Comparison of ENCODE assay signal across 16 cellular contexts in the genomic region with DNA sequence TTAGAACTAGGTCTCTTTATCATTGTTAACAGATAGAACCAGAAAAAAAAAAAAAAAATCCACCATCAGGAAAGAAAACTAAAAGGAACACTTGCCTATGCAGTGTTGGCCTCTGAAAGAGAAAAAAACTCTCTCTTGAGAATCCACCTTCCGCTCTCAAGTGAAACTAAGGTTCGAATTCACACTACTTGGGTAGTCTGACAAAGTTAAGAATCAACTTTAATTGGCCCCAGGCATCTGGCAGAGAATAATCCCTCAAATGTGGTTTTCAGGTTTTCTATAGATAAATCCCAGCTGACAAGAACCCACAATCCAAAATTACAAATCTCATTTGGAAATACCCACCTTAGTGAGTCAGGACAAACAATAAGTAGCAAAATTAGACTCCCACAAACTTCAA.
"Had no signal": no experiment of that assay in that cellular context is flagged by ENCODE, and none has a peak within 500 bp of the region (broad histone marks: within the 10 kb centered on the region; RNA-seq: fewer than 3 reads in every experiment).

No MANE protein-coding gene starts in this region.

- H3K9me3 Mint-ChIP-seq: effector memory CD8-positive, alpha-beta T cell had no signal

- H3K4me3 ChIP-seq: esophagus muscularis mucosa, gastrocnemius medialis, heart right ventricle, psoas muscle, skin epidermis, thoracic aorta, transverse colon had no signal

- H3K4me1 ChIP-seq: gastrocnemius medialis, psoas muscle, transverse colon had no signal

- DNase-seq: effector memory CD8-positive, alpha-beta T cell; gastrocnemius medialis; heart right ventricle; hypothalamus; kidney glomerular epithelial cell; naive thymus-derived CD4-positive, alpha-beta T cell; nephron progenitor cell; psoas muscle; stimulated activated CD4-positive, alpha-beta T cell treated with anti-CD3 and anti-CD28 coated beads, Interleukin-2, amount 100 ng/mL, for 24 hours; stimulated activated naive CD4-positive, alpha-beta T cell treated with Interleukin-2 at 50 U/mL for 16 hours; transverse colon had no signal

- ATAC-seq: effector memory CD8-positive, alpha-beta T cell; gastrocnemius medialis; heart right ventricle; naive thymus-derived CD4-positive, alpha-beta T cell; psoas muscle; sciatic nerve had no signal

- H3K27ac ChIP-seq: epithelial cell of prostate, esophagus muscularis mucosa, gastrocnemius medialis, heart right ventricle, psoas muscle, skin epidermis, thoracic aorta, transverse colon had no signal

- H3K36me3 ChIP-seq: esophagus muscularis mucosa, gastrocnemius medialis, heart right ventricle, thoracic aorta, transverse colon had no signal

- H3K9me3 ChIP-seq: esophagus muscularis mucosa, gastrocnemius medialis, psoas muscle, thoracic aorta, transverse colon had no signal

- H3K27ac Mint-ChIP-seq: effector memory CD8-positive, alpha-beta T cell; naive thymus-derived CD4-positive, alpha-beta T cell; nephron progenitor cell had no signal

- H3K4me1 Mint-ChIP-seq: nephron progenitor cell had no signal

- H3K27me3 Mint-ChIP-seq: effector memory CD8-positive, alpha-beta T cell; naive thymus-derived CD4-positive, alpha-beta T cell had no signal

- H3K27me3 ChIP-seq: esophagus muscularis mucosa, gastrocnemius medialis, heart right ventricle, transverse colon had no signal

- H3K4me3 Mint-ChIP-seq: effector memory CD8-positive, alpha-beta T cell; naive thymus-derived CD4-positive, alpha-beta T cell; nephron progenitor cell had no signal
